In genomic region chr17:39400547-39401411, GRCh38 we compare ENCODE assay signal across 8 cellular contexts. TPM values are rescaled to one million over a fixed set of nuclear protein-coding genes. Genes with fewer than 3 reads are reported as not detected.
DNase-seq lines count a peak whose midpoint lies in the region; TF ChIP-seq lines count a peak whose summit lies in the region.

No MANE protein-coding gene starts in this region.

- H2AFZ ChIP-seq in mesenchymal stem cell (ENCODE audit: low read depth, low read length), result peak overlapping the region; percentile 86

- no peak overlapping the region for H3K4ac ChIP-seq in mesenchymal stem cell (ENCODE audit: low read depth in 1 of 2, low read length in 2 of 2)

- H3K9ac ChIP-seq in mesenchymal stem cell (ENCODE audit: low read length), result peak overlapping the region; percentile 92

- H3K9me3 ChIP-seq in ectodermal cell (ENCODE audit: control insufficient read depth, low read length), result no peaks in the 10 kb centered on the region
- H3K9me3 ChIP-seq in mesenchymal stem cell (ENCODE audit: control insufficient read depth, low read length), result no peaks in the 10 kb centered on the region
- H3K9me3 ChIP-seq in suprapubic skin, result no peaks in the 10 kb centered on the region

- peak overlapping the region; percentile 75 for H3K27ac ChIP-seq in ectodermal cell (ENCODE audit: insufficient read depth, low read depth, low read length, poor library complexity, severe bottlenecking)
- no peak overlapping the region for H3K27ac ChIP-seq in mesenchymal stem cell (ENCODE audit: low read length, poor library complexity, severe bottlenecking)
- peak overlapping the region; percentile 95 for H3K27ac ChIP-seq in suprapubic skin

- no peak overlapping the region for H2AK5ac ChIP-seq in mesenchymal stem cell (ENCODE audit: low read length, severe bottlenecking)

- peak; percentile 10 for DNase-seq in COLO668 (lab: John Stamatoyannopoulos, UW; ENCODE audit: unreplicated experiment)
- DNase-seq in HFF-Myc (ENCODE audit: extremely low read depth, low read depth), result no peak
- DNase-seq in SK-MEL-5 (ENCODE audit: low read depth, low spot score), result peak; percentile 20
- peak; percentile 45 for DNase-seq in mesenchymal stem cell
- peak; percentile 69 to 81 for DNase-seq in suprapubic skin (ENCODE audit: low spot score in 2 of 2)
- no peak for DNase-seq in DMS114 treated with DMSO at 0.1 percent for 48 hours (lab: John Stamatoyannopoulos, UW; ENCODE audit: unreplicated experiment)
- no peak for DNase-seq in GM10248 (ENCODE audit: extremely low spot score)

- 3 to 4% methylated on average over 46 of the region's 46 CpGs for WGBS in ectodermal cell, 2 experiments
- WGBS in mesenchymal stem cell, result 6% methylated on average over 30 of the region's 46 CpGs
- WGBS in suprapubic skin, result 2% methylated on average over 20 of the region's 46 CpGs

- H4K91ac ChIP-seq in mesenchymal stem cell (ENCODE audit: low read length), result no peak overlapping the region

- H3K27me3 ChIP-seq in ectodermal cell (ENCODE audit: control insufficient read depth, insufficient read depth, low read length, poor library complexity, severe bottlenecking) (no peaks in the 10 kb centered on the region), mesenchymal stem cell (ENCODE audit: control insufficient read depth in 1 of 2, insufficient read depth in 1 of 2, low read length in 2 of 2) (no peaks in the 10 kb centered on the region), suprapubic skin (no peaks in the 10 kb centered on the region)

- TF ChIP-seq CTCF in HFF-Myc (IDR thresholded peaks at IDR 0.05; ENCODE audit: low read depth, low read length, missing control alignments), result no peak
- no peak for TF ChIP-seq CTCF in suprapubic skin (IDR thresholded peaks at IDR 0.05)
- no peak for TF ChIP-seq CTCF in GM10248 (IDR thresholded peaks at IDR 0.05; ENCODE audit: control extremely low read depth, extremely low read depth, low read depth, missing control alignments)

- no peaks in the 10 kb centered on the region for H3K36me3 ChIP-seq in ectodermal cell (ENCODE audit: control insufficient read depth, insufficient read depth, low read length)
- H3K36me3 ChIP-seq in mesenchymal stem cell (ENCODE audit: control insufficient read depth in 1 of 2, insufficient read depth in 2 of 2, low read depth in 1 of 2, low read length in 2 of 2), result peaks cover 0 to 4% of the 10 kb centered on the region in 2 experiments
- peaks cover 5% of the 10 kb centered on the region for H3K36me3 ChIP-seq in suprapubic skin

- peaks cover 13% of the 10 kb centered on the region for H3K79me1 ChIP-seq in mesenchymal stem cell (replicated peaks; ENCODE audit: low read length, poor library complexity, severe bottlenecking)

- H2BK5ac ChIP-seq in mesenchymal stem cell (ENCODE audit: low read depth, low read length, poor library complexity, severe bottlenecking), result no peak overlapping the region

- H2BK15ac ChIP-seq in mesenchymal stem cell (ENCODE audit: low read depth, poor library complexity, severe bottlenecking), result peak overlapping the region; percentile 40

- POLR2A ChIA-PET in GM10248 (lab: Yijun Ruan, JAX), result interaction anchor here (0.5 to 0.7 kb wide), 2 partner anchors 13 to 161 kb away, joined by 3 to 4 read pairs; no protein-coding TSS in a partner anchor

- peak overlapping the region; percentile 10 to 64 for H3K18ac ChIP-seq in mesenchymal stem cell (ENCODE audit: low read depth in 1 of 2, low read length in 2 of 2)

- H3K4me2 ChIP-seq in mesenchymal stem cell (ENCODE audit: low read length, poor library complexity, severe bottlenecking), result peak overlapping the region; percentile 14

- peak overlapping the region; percentile 75 for H3K4me3 ChIP-seq in HFF-Myc (replicated peaks; ENCODE audit: low read depth, low read length)
- H3K4me3 ChIP-seq in ectodermal cell (ENCODE audit: insufficient read depth, low read depth, low read length), result peak overlapping the region; percentile 86
- H3K4me3 ChIP-seq in mesenchymal stem cell (ENCODE audit: insufficient read depth in 1 of 2, low read depth in 1 of 2, low read length in 2 of 2), result peak overlapping the region; percentile 93 to 100
- peak overlapping the region; percentile 93 for H3K4me3 ChIP-seq in suprapubic skin

- no peaks in the 10 kb centered on the region for H3K4me1 ChIP-seq in ectodermal cell (ENCODE audit: control insufficient read depth, insufficient read depth, low read length)
- H3K4me1 ChIP-seq in mesenchymal stem cell (ENCODE audit: control insufficient read depth, insufficient read depth, low read depth, low read length), result no peaks in the 10 kb centered on the region
- peaks cover 27% of the 10 kb centered on the region for H3K4me1 ChIP-seq in suprapubic skin

- no peak for TF ChIP-seq EP300 in suprapubic skin (IDR thresholded peaks at IDR 0.05)

- CTCF ChIA-PET in GM10248 (lab: Yijun Ruan, JAX), result interaction anchor here (1.4 kb wide), 1 partner anchor 226 kb away, joined by 3 read pairs; no protein-coding TSS in a partner anchor

- no peak for TF ChIP-seq POLR2A in suprapubic skin (IDR thresholded peaks at IDR 0.05)

- H3K23ac ChIP-seq in mesenchymal stem cell (ENCODE audit: low read length in 2 of 2), result no peak overlapping the region

- H2BK120ac ChIP-seq in mesenchymal stem cell (ENCODE audit: low read depth, low read length), result no peak overlapping the region

- H4K8ac ChIP-seq in mesenchymal stem cell (ENCODE audit: low read length), result peak overlapping the region; percentile 84

- in situ Hi-C loops in SK-MEL-5 (cut with HindIII; ENCODE audit: low pct_unique_long_range_greater_than_20kb, low sequenced_read_pairs), result no loop called here

- H2BK12ac ChIP-seq in mesenchymal stem cell (ENCODE audit: low read length in 2 of 2), result no peak overlapping the region

- H3K14ac ChIP-seq in mesenchymal stem cell (ENCODE audit: low read length in 2 of 2), result no peak overlapping the region

RNA-seq across cellular contexts. Expression of gene FBXL20, which starts 0.6 kb away (rescaled TPM):
- total RNA-seq in SK-MEL-5 (2014; rRNA removed; shearing (Covaris generic)), result 8.0 and 9.8 TPM in 2 replicates
- 6.0 and 6.4 TPM in 2 replicates for polyA plus RNA-seq in SK-MEL-5 (2015; cell fraction: cytosol; rRNA removed)
- polyA plus RNA-seq in SK-MEL-5 (2015; cell fraction: nucleus; rRNA removed), result 7.0 and 8.8 TPM in 2 replicates
- 18.8 TPM for polyA plus RNA-seq in ectodermal cell (2013, experiment 1 of 4)
- 17.7 TPM for polyA plus RNA-seq in ectodermal cell (2013, experiment 2 of 4)
- 14.0 TPM for polyA plus RNA-seq in ectodermal cell (2013, experiment 3 of 4)
- polyA plus RNA-seq in ectodermal cell (2013, experiment 4 of 4), result 16.3 TPM
- 5.7 TPM for polyA plus RNA-seq in mesenchymal stem cell (2013, experiment 1 of 2)
- polyA plus RNA-seq in mesenchymal stem cell (2013, experiment 2 of 2), result 6.1 TPM
- total RNA-seq in suprapubic skin, result 10 to 100 TPM; 21.0 to 40.7 (median 26.4) TPM

RNA-seq across cellular contexts. Expression of gene MED1, which starts 50.3 kb away (rescaled TPM):
- total RNA-seq in SK-MEL-5 (2014; rRNA removed; shearing (Covaris generic)), result 20.1 and 22.1 TPM in 2 replicates
- 22.9 and 33.0 TPM in 2 replicates for polyA plus RNA-seq in SK-MEL-5 (2015; cell fraction: cytosol; rRNA removed)
- 18.1 and 23.7 TPM in 2 replicates for polyA plus RNA-seq in SK-MEL-5 (2015; cell fraction: nucleus; rRNA removed)
- polyA plus RNA-seq in ectodermal cell (2013, experiment 1 of 4), result 55.0 TPM
- 64.9 TPM for polyA plus RNA-seq in ectodermal cell (2013, experiment 2 of 4)
- 37.8 TPM for polyA plus RNA-seq in ectodermal cell (2013, experiment 3 of 4)
- polyA plus RNA-seq in ectodermal cell (2013, experiment 4 of 4), result 44.0 TPM
- 20.7 TPM for polyA plus RNA-seq in mesenchymal stem cell (2013, experiment 1 of 2)
- 19.7 TPM for polyA plus RNA-seq in mesenchymal stem cell (2013, experiment 2 of 2)
- 10 to 100 TPM; 26.8 to 32.4 (median 29.8) TPM for total RNA-seq in suprapubic skin

Comparison
In these comparisons a context has a peak if more than half of its experiments do, and no peak if none do; other contexts are left out.
1. DNase-seq: peak in COLO668 (single experiment), SK-MEL-5 (single experiment), mesenchymal stem cell (single experiment) and suprapubic skin (2 of 2); none in HFF-Myc (single experiment), DMS114 treated with DMSO at 0.1 percent for 48 hours (single experiment) and GM10248 (single experiment).
2. Peak in every context shown above with its lines, with median percentiles within 50 percentile points of each other: H3K4me3 ChIP-seq.